ENCODE assay signal across 10 cellular contexts in genomic region chr4:119284876-119285611, GRCh38. TPM values are rescaled to one million over a fixed set of nuclear protein-coding genes. Genes with fewer than 3 reads are reported as not detected.
DNase-seq lines count a peak whose midpoint lies in the region; ATAC-seq and TF ChIP-seq lines count a peak whose summit lies in the region.
"Had no signal": no experiment of that assay in that cellular context is flagged by ENCODE, and none has a peak within 500 bp of the region (broad histone marks: within the 10 kb centered on the region; RNA-seq: fewer than 3 reads in every experiment).

No MANE protein-coding gene starts in this region.

- peak; percentile 77 for ATAC-seq in GM21515 (IDR thresholded peaks at IDR 0.05; ENCODE audit: unreplicated experiment)
- ATAC-seq in RWPE2 (ENCODE audit: low read depth), result peak; percentile 61

- H3K36me3 ChIP-seq in RWPE2 (ENCODE audit: low read depth) (peaks cover 11% of the 10 kb centered on the region; the same call in 1 of the 2 replicates), testis (ENCODE audit: low read depth, missing control alignments) (no peaks in the 10 kb centered on the region)

- TF ChIP-seq CTCF in RWPE2 (IDR thresholded peaks at IDR 0.05; ENCODE audit: poor library complexity, severe bottlenecking) (no peak), testis (IDR thresholded peaks at IDR 0.05) (peak in 2 of 3 experiments; percentile 13 to 19), GM20000 (IDR thresholded peaks at IDR 0.05; ENCODE audit: extremely low read depth, missing control alignments) (no peak)

- 17 to 22% methylated on average over 3 of the region's 3 CpGs for WGBS in testis, 2 donors

- no peaks in the 10 kb centered on the region for H3K27me3 ChIP-seq in RWPE2 (ENCODE audit: insufficient read depth, poor library complexity, severe bottlenecking)
- H3K27me3 ChIP-seq in testis, result no peaks in the 10 kb centered on the region

- in situ Hi-C loops in ACHN (cut with HindIII; ENCODE audit: low pct_ligation_motif_present, low pct_unique_long_range_greater_than_20kb, low sequenced_read_pairs), result no loop called here

- intact Hi-C loops in testis (cut with DNase I; ENCODE audit: low total_unique reads), result loop anchor here (5.0 kb wide), 1 partner anchor 303 kb away; no protein-coding TSS in a partner anchor

- peak overlapping the region; percentile 10 for H3K27ac ChIP-seq in RWPE2 (ENCODE audit: poor library complexity, severe bottlenecking)
- H3K27ac ChIP-seq in testis, result peak overlapping the region; percentile 18 to 40

- TF ChIP-seq POLR2A in testis (IDR thresholded peaks at IDR 0.05), result no peak

- peak overlapping the region; percentile 6 for H3K4me3 ChIP-seq in RWPE2 (ENCODE audit: severe bottlenecking)
- H3K4me3 ChIP-seq in testis, result no peak overlapping the region

- DNase-seq in ACHN (peak; percentile 41), RWPE2 (ENCODE audit: low spot score) (no peak), foreskin melanocyte (peak; percentile 8), testis (no peak), GM20000 (ENCODE audit: low spot score) (no peak), HEK293T (ENCODE audit: extremely low spot score) (no peak), cortex of kidney (lab: John Stamatoyannopoulos, UW) (no peak)

- H3K4me1 ChIP-seq in RWPE2 (ENCODE audit: insufficient read depth, poor library complexity, severe bottlenecking) (peaks cover 7% of the 10 kb centered on the region), testis (peaks cover 6% of the 10 kb centered on the region)

- H3K9me3 ChIP-seq in RWPE2 (ENCODE audit: severe bottlenecking) (no peaks in the 10 kb centered on the region), testis (no peaks in the 10 kb centered on the region)

- POLR2A ChIA-PET in HEK293T (lab: Yijun Ruan, JAX), result no interaction called here

- CTCF ChIA-PET in HEK293T (lab: Yijun Ruan, JAX), result no interaction called here

TF ChIP-seq in HEK293T, 16 proteins besides CTCF, POLR2A, EP300 and RAD21:
- no peak for TF ChIP-seq NFRKB (IDR thresholded peaks at IDR 0.05)
- no peak for TF ChIP-seq TARDBP (IDR thresholded peaks at IDR 0.05)
- no peak for TF ChIP-seq PKNOX1 (IDR thresholded peaks at IDR 0.05)
- TF ChIP-seq SUZ12 (IDR thresholded peaks at IDR 0.05), result no peak
- TF ChIP-seq CTBP1 (IDR thresholded peaks at IDR 0.05; ENCODE audit: borderline replicate concordance), result no peak
- TF ChIP-seq ARNT (IDR thresholded peaks at IDR 0.05), result no peak
- no peak for TF ChIP-seq FOXM1 (IDR thresholded peaks at IDR 0.05; ENCODE audit: borderline replicate concordance)
- TF ChIP-seq L3MBTL2 (conservative IDR thresholded peaks at IDR 0.05), result no peak
- TF ChIP-seq BHLHE40 (IDR thresholded peaks at IDR 0.05; ENCODE audit: borderline replicate concordance), result no peak
TF ChIP-seq in HEK293T: peak in this region for 0.

RNA-seq across cellular contexts. Expression of gene FABP2, which starts 36.9 kb away (rescaled TPM):
- not detected for total RNA-seq in testis
- polyA plus RNA-seq in testis (ENCODE audit: insufficient read depth, low read depth, low replicate concordance), result not detected
- total RNA-seq: dermis microvascular lymphatic vessel endothelial cell, temporal lobe had no signal

Comparison
In these comparisons a context has a peak if more than half of its experiments do, and no peak if none do; other contexts are left out.
1. DNase-seq: peak in ACHN (single experiment) and foreskin melanocyte (single experiment); none in RWPE2 (single experiment), testis (single experiment), GM20000 (single experiment), HEK293T (single experiment) and cortex of kidney (single experiment).
2. CTCF ChIP-seq: peak in testis (2 of 3); none in RWPE2 (single experiment) and GM20000 (single experiment).